ENCODE assay signal across 1 cellular context in genomic region chr16:21300309-21301167, GRCh38.
TF ChIP-seq lines count a peak whose summit lies in the region.

No MANE protein-coding gene starts in this region.

TF ChIP-seq in HepG2, 621 proteins besides CTCF, POLR2A, EP300 and RAD21 (continued from another document and continues in another):
- TF ChIP-seq SP5 (CRISPR knock-in tag; IDR thresholded peaks at IDR 0.05; ENCODE audit: borderline replicate concordance, low read depth) (peak; percentile 86), MYC (CRISPR knock-in tag; IDR thresholded peaks at IDR 0.05; ENCODE audit: borderline replicate concordance) (no peak), ZNF552 (CRISPR knock-in tag; IDR thresholded peaks at IDR 0.05; ENCODE audit: borderline replicate concordance) (no peak; the same call in 1 of the 2 replicates), ZNF256 (CRISPR knock-in tag; conservative IDR thresholded peaks at IDR 0.05) (no peak; the same call in 1 of the 2 replicates), ZFP90 (CRISPR knock-in tag; IDR thresholded peaks at IDR 0.05; ENCODE audit: borderline replicate concordance) (no peak; the same call in 1 of the 2 replicates), CBX2 (IDR thresholded peaks at IDR 0.05; ENCODE audit: low read depth, low read length) (no peak), CBX2 (CRISPR knock-in tag; IDR thresholded peaks at IDR 0.05; ENCODE audit: low read depth) (no peak), ZNF274 (CRISPR knock-in tag; IDR thresholded peaks at IDR 0.05) (peak; percentile 62; the same call in 1 of the 2 replicates), ARID3A (IDR thresholded peaks at IDR 0.05; ENCODE audit: low read depth, low read length) (peak; percentile 93), ZNF878 (CRISPR knock-in tag; IDR thresholded peaks at IDR 0.05) (0 out of 2 replicates have a peak, but pooled peaks have one; percentile 52), ZNF121 (CRISPR knock-in tag; IDR thresholded peaks at IDR 0.05) (peak; percentile 81), TAF1 (CRISPR knock-in tag; IDR thresholded peaks at IDR 0.05) (peak; percentile 47; the same call in 1 of the 2 replicates), NPAS2 (CRISPR knock-in tag; IDR thresholded peaks at IDR 0.05; ENCODE audit: borderline replicate concordance) (no peak), ZNF225 (CRISPR knock-in tag; IDR thresholded peaks at IDR 0.05) (peak; percentile 86; the same call in 1 of the 2 replicates), ZBTB4 (CRISPR knock-in tag; IDR thresholded peaks at IDR 0.05; ENCODE audit: borderline replicate concordance) (0 out of 2 replicates have a peak, but pooled peaks have one; percentile 8), KDM3A (CRISPR knock-in tag; IDR thresholded peaks at IDR 0.05; ENCODE audit: low read depth) (peak; percentile 98; the same call in 1 of the 2 replicates), GRHL1 (CRISPR knock-in tag; conservative IDR thresholded peaks at IDR 0.05) (no peak), ZNF574 (CRISPR knock-in tag; IDR thresholded peaks at IDR 0.05) (peak; percentile 68), ZSCAN31 (CRISPR knock-in tag; IDR thresholded peaks at IDR 0.05; ENCODE audit: low read depth) (peak; percentile 96), PRPF4 (IDR thresholded peaks at IDR 0.05; ENCODE audit: low read depth, low read length, poor library complexity, severe bottlenecking) (no peak), HHEX (CRISPR knock-in tag; IDR thresholded peaks at IDR 0.05) (no peak), ZC3H13 (CRISPR knock-in tag; IDR thresholded peaks at IDR 0.05) (no peak; the same call in 1 of the 2 replicates), ZNF350 (CRISPR knock-in tag; IDR thresholded peaks at IDR 0.05; ENCODE audit: borderline replicate concordance, low read depth) (peak; percentile 94), THRA (CRISPR knock-in tag; IDR thresholded peaks at IDR 0.05; ENCODE audit: borderline replicate concordance) (peak; percentile 91), ZMAT3 (CRISPR knock-in tag; conservative IDR thresholded peaks at IDR 0.05) (peak; percentile 80; the same call in 1 of the 2 replicates), ZFP37 (CRISPR knock-in tag; IDR thresholded peaks at IDR 0.05; ENCODE audit: borderline replicate concordance) (peak; percentile 6; the same call in 1 of the 2 replicates), ESRRA (CRISPR knock-in tag; IDR thresholded peaks at IDR 0.05; ENCODE audit: low read depth) (peak; percentile 73; the same call in 1 of the 2 replicates), MATR3 (CRISPR knock-in tag; IDR thresholded peaks at IDR 0.05) (no peak), SMYD3 (CRISPR knock-in tag; IDR thresholded peaks at IDR 0.05) (peak; percentile 78; the same call in 1 of the 2 replicates), ZNF335 (CRISPR knock-in tag; IDR thresholded peaks at IDR 0.05) (peak; percentile 38; the same call in 1 of the 2 replicates), ZBTB20 (CRISPR knock-in tag; IDR thresholded peaks at IDR 0.05; ENCODE audit: borderline replicate concordance, low read depth) (peak; percentile 69; the same call in 1 of the 2 replicates), ZNF10 (CRISPR knock-in tag; IDR thresholded peaks at IDR 0.05; ENCODE audit: borderline replicate concordance, low read depth) (peak; percentile 22; the same call in 1 of the 2 replicates), PRMT3 (CRISPR knock-in tag; IDR thresholded peaks at IDR 0.05; ENCODE audit: borderline replicate concordance, low read depth) (no peak)
- TF ChIP-seq, protein P1, sequence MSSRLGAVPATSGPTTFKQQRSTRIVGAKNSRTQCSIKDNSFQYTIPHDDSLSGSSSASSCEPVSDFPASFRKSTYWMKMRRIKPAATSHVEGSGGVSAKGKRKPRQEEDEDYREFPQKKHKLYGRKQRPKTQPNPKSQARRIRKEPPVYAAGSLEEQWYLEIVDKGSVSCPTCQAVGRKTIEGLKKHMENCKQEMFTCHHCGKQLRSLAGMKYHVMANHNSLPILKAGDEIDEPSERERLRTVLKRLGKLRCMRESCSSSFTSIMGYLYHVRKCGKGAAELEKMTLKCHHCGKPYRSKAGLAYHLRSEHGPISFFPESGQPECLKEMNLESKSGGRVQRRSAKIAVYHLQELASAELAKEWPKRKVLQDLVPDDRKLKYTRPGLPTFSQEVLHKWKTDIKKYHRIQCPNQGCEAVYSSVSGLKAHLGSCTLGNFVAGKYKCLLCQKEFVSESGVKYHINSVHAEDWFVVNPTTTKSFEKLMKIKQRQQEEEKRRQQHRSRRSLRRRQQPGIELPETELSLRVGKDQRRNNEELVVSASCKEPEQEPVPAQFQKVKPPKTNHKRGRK (CRISPR knock-in tag; IDR thresholded peaks at IDR 0.05) = 0 out of 2 replicates have a peak, but pooled peaks have one; percentile 65
- TF ChIP-seq, protein P2, sequence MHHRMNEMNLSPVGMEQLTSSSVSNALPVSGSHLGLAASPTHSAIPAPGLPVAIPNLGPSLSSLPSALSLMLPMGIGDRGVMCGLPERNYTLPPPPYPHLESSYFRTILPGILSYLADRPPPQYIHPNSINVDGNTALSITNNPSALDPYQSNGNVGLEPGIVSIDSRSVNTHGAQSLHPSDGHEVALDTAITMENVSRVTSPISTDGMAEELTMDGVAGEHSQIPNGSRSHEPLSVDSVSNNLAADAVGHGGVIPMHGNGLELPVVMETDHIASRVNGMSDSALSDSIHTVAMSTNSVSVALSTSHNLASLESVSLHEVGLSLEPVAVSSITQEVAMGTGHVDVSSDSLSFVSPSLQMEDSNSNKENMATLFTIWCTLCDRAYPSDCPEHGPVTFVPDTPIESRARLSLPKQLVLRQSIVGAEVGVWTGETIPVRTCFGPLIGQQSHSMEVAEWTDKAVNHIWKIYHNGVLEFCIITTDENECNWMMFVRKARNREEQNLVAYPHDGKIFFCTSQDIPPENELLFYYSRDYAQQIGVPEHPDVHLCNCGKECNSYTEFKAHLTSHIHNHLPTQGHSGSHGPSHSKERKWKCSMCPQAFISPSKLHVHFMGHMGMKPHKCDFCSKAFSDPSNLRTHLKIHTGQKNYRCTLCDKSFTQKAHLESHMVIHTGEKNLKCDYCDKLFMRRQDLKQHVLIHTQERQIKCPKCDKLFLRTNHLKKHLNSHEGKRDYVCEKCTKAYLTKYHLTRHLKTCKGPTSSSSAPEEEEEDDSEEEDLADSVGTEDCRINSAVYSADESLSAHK (CRISPR knock-in tag; IDR thresholded peaks at IDR 0.05; ENCODE audit: borderline replicate concordance) = no peak
- TF ChIP-seq, protein P3, sequence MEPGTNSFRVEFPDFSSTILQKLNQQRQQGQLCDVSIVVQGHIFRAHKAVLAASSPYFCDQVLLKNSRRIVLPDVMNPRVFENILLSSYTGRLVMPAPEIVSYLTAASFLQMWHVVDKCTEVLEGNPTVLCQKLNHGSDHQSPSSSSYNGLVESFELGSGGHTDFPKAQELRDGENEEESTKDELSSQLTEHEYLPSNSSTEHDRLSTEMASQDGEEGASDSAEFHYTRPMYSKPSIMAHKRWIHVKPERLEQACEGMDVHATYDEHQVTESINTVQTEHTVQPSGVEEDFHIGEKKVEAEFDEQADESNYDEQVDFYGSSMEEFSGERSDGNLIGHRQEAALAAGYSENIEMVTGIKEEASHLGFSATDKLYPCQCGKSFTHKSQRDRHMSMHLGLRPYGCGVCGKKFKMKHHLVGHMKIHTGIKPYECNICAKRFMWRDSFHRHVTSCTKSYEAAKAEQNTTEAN (CRISPR knock-in tag; conservative IDR thresholded peaks at IDR 0.05) = no peak
- TF ChIP-seq, protein P4, sequence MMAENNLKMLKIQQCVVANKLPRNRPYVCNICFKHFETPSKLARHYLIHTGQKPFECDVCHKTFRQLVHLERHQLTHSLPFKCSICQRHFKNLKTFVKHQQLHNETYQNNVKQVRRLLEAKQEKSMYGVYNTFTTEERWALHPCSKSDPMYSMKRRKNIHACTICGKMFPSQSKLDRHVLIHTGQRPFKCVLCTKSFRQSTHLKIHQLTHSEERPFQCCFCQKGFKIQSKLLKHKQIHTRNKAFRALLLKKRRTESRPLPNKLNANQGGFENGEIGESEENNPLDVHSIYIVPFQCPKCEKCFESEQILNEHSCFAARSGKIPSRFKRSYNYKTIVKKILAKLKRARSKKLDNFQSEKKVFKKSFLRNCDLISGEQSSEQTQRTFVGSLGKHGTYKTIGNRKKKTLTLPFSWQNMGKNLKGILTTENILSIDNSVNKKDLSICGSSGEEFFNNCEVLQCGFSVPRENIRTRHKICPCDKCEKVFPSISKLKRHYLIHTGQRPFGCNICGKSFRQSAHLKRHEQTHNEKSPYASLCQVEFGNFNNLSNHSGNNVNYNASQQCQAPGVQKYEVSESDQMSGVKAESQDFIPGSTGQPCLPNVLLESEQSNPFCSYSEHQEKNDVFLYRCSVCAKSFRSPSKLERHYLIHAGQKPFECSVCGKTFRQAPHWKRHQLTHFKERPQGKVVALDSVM (CRISPR knock-in tag; IDR thresholded peaks at IDR 0.05) = peak; percentile 48; the same call in 1 of the 2 replicates
- TF ChIP-seq, protein P5, sequence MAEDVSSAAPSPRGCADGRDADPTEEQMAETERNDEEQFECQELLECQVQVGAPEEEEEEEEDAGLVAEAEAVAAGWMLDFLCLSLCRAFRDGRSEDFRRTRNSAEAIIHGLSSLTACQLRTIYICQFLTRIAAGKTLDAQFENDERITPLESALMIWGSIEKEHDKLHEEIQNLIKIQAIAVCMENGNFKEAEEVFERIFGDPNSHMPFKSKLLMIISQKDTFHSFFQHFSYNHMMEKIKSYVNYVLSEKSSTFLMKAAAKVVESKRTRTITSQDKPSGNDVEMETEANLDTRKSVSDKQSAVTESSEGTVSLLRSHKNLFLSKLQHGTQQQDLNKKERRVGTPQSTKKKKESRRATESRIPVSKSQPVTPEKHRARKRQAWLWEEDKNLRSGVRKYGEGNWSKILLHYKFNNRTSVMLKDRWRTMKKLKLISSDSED (CRISPR knock-in tag; IDR thresholded peaks at IDR 0.05) = no peak
